Comparison of ENCODE assay signal across 21 cellular contexts in genomic region chr12:112551681-112552080, GRCh38.
"Had no signal": no experiment of that assay in that cellular context is flagged by ENCODE, and none has a peak within 500 bp of the region (broad histone marks: within the 10 kb centered on the region; RNA-seq: fewer than 3 reads in every experiment).

No MANE protein-coding gene starts in this region.

- H3K27ac ChIP-seq: KMS-11, RWPE1 had no signal

- ATAC-seq: Panc1, PC-3 had no signal

- DNase-seq: Kasumi-1, MM.1S, NCI-H1092 treated with DMSO at 0.1 percent for 48 hours, NCI-H1436, NCI-H187, NCI-H2029, NCI-H2081 treated with DMSO at 0.1 percent for 48 hours, NCI-H2171, NCI-H226, NCI-H446, NCI-H510A, NCI-H524 treated with DMSO at 0.1 percent for 48 hours, NCI-H69, NCI-H774, PC-3, SHP77, SK-N-SH, SW 1271 had no signal

- H3K9ac ChIP-seq: KMS-11, SK-N-SH had no signal

- H3K9me2 ChIP-seq: SK-N-SH had no signal

- H3K4me2 ChIP-seq: KMS-11, SK-N-SH had no signal

- H3K9me3 ChIP-seq: SK-N-SH had no signal
